ENCODE assay signal across 25 cellular contexts in the genomic region with DNA sequence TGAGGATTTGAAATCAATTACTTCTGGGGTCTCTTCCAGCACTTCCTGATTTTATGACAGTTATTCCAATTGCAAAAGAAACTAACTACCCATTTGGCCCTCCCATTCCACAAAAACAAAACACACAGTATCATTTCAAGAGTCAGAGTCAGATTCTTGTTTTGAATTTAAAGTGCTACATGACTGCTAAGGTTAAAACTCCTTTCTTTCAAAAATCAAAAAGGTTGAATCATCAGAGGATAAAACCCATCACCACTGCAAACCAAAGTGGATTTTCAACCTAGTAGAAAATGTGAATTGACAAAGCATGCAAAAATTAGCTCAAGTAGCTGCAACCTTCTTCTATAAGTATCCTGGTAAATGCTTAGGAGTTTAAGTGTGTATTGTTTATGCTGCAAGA.
"Had no signal": no experiment of that assay in that cellular context is flagged by ENCODE, and none has a peak within 500 bp of the region (broad histone marks: within the 10 kb centered on the region; RNA-seq: fewer than 3 reads in every experiment).

No MANE protein-coding gene starts in this region.

- H3K4me1 Mint-ChIP-seq: naive B cell, neural progenitor cell had no signal

- DNase-seq: activated CD4-positive, alpha-beta T cell treated with anti-CD3 and anti-CD28 coated beads for 48 hours; activated CD4-positive, CD25-positive, alpha-beta regulatory T cell; activated CD8-positive, alpha-beta memory T cell treated with anti-CD3 and anti-CD28 coated beads, Interleukin-2, amount 10 ng/mL, durations not matched to agents 7 days and 5 days; activated CD8-positive, alpha-beta T cell treated with anti-CD3 and anti-CD28 coated beads, Interleukin-2, amount 10 ng/mL, durations not matched to agents 7 days and 5 days; activated naive CD4-positive, alpha-beta T cell treated with anti-CD3 and anti-CD28 coated beads, Interleukin-2, amount 50 U/mL, for 16 hours; adrenal gland; aorta; body of pancreas; dermis blood vessel endothelial cell; effector CD4-positive, alpha-beta T cell; esophagus squamous epithelium; foreskin melanocyte; heart right ventricle; naive B cell; occipital lobe; SJCRH30; stimulated activated CD4-positive, alpha-beta T cell treated with anti-CD3 and anti-CD28 coated beads, Interleukin-1b, Interleukin-23, amount 100 ng/mL, for 48 hours; stimulated activated naive CD4-positive, alpha-beta T cell; testis; uterus had no signal

- H3K4me3 Mint-ChIP-seq: activated CD8-positive, alpha-beta memory T cell treated with anti-CD3 and anti-CD28 coated beads, Interleukin-2, amount 10 ng/mL, durations not matched to agents 7 days and 5 days; activated CD8-positive, alpha-beta T cell treated with anti-CD3 and anti-CD28 coated beads, Interleukin-2, amount 10 ng/mL, durations not matched to agents 7 days and 5 days; mesothelial cell of epicardium; neural progenitor cell; type B pancreatic cell had no signal

- H3K27ac Mint-ChIP-seq: activated CD8-positive, alpha-beta memory T cell treated with anti-CD3 and anti-CD28 coated beads, Interleukin-2, amount 10 ng/mL, durations not matched to agents 7 days and 5 days; activated CD8-positive, alpha-beta T cell treated with anti-CD3 and anti-CD28 coated beads, Interleukin-2, amount 10 ng/mL, durations not matched to agents 7 days and 5 days; neural progenitor cell; type B pancreatic cell had no signal

- H3K9me3 ChIP-seq: adrenal gland, body of pancreas, esophagus squamous epithelium, heart right ventricle, right atrium auricular region, SJCRH30, testis, uterus had no signal

- H3K9me3 Mint-ChIP-seq: mesothelial cell of epicardium, naive B cell, neural progenitor cell, type B pancreatic cell had no signal

- ATAC-seq: activated CD8-positive, alpha-beta memory T cell treated with anti-CD3 and anti-CD28 coated beads, Interleukin-2, amount 10 ng/mL, durations not matched to agents 7 days and 5 days; activated CD8-positive, alpha-beta T cell treated with anti-CD3 and anti-CD28 coated beads, Interleukin-2, amount 10 ng/mL, durations not matched to agents 7 days and 5 days; body of pancreas; heart right ventricle; SK-N-SH treated with all-trans-retinoic acid at 6 μM for 48 hours had no signal

- H3K27me3 Mint-ChIP-seq: activated CD8-positive, alpha-beta memory T cell treated with anti-CD3 and anti-CD28 coated beads, Interleukin-2, amount 10 ng/mL, durations not matched to agents 7 days and 5 days; naive B cell; type B pancreatic cell had no signal
